Comparison of ENCODE assay signal across 2 cellular contexts in the genomic region with DNA sequence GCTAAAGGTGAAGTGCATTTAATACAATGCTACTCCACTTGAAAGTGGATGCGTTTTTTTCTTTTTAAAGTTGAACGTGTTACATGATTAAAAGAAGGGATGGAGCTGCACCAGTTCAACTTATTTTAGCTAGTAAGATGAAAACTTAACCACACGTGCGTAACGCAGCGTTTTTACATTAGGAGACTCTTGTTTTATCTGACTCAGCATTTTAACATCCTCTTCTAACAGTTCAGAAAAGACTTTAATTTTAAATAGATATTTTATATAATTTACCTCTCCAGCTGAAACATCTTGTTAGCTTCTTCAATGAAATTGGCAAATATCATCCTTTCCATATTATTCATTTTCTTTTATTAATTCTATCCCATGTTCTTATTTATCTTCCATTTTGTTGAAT.
TF ChIP-seq lines count a peak whose summit lies in the region.

No MANE protein-coding gene starts in this region.

TF ChIP-seq in A549, 52 proteins besides CTCF, POLR2A, EP300 and RAD21:
- TF ChIP-seq ZC3H11A (IDR thresholded peaks at IDR 0.05) (no peak), MAFK (IDR thresholded peaks at IDR 0.05; ENCODE audit: partially characterized antibody) (peak; percentile 88)
- TF ChIP-seq, protein P1, sequence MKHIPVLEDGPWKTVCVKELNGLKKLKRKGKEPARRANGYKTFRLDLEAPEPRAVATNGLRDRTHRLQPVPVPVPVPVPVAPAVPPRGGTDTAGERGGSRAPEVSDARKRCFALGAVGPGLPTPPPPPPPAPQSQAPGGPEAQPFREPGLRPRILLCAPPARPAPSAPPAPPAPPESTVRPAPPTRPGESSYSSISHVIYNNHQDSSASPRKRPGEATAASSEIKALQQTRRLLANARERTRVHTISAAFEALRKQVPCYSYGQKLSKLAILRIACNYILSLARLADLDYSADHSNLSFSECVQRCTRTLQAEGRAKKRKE (CRISPR knock-in tag; IDR thresholded peaks at IDR 0.05; ENCODE audit: low read depth): no peak

TF ChIP-seq in IMR-90, 13 proteins besides CTCF, POLR2A, EP300 and RAD21:
- TF ChIP-seq FOS (IDR thresholded peaks at IDR 0.05; ENCODE audit: low read depth, low read length) (no peak), MAZ (IDR thresholded peaks at IDR 0.05; ENCODE audit: borderline replicate concordance, low read depth, low read length) (no peak), SMC3 (IDR thresholded peaks at IDR 0.05; ENCODE audit: low read depth, low read length) (no peak), MAFK (IDR thresholded peaks at IDR 0.05; ENCODE audit: low read depth, low read length) (peak; percentile 94), NFE2L2 (IDR thresholded peaks at IDR 0.05; ENCODE audit: low read depth, low read length) (no peak)
